ENCODE assay signal across 14 cellular contexts in the genomic region with DNA sequence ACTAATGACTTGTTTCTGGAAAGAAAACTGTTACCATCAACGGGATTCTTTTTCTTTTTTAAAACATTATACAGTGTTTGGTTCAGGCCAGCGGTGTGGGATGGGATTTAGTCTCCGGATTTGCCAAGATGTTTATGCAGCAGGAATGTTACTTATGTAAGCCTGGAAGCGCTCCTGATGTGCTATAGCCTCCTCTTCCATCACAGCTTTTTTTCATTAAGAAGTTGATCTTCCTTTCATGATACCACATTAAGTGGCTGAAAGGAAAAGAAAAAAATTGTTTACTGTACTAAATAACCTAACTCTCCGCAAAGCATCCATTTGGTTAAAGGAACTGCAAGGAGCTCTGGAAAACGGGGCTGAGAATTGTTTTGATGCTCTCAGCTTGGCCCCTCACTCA.
A peak's percentile ranks its signal among the peaks of the same experiment; 100 is the strongest.
DNase-seq lines count a peak whose midpoint lies in the region; ATAC-seq and TF ChIP-seq lines count a peak whose summit lies in the region.
"Had no signal": no experiment of that assay in that cellular context is flagged by ENCODE, and none has a peak within 500 bp of the region (broad histone marks: within the 10 kb centered on the region; RNA-seq: fewer than 3 reads in every experiment).

No MANE protein-coding gene starts in this region.

- H3K9me2 ChIP-seq in PC-3 (replicated peaks; ENCODE audit: low read length) = no peaks in the 10 kb centered on the region

- POLR2A ChIA-PET in PC-3 (lab: Charles Lee; ENCODE audit: unreplicated experiment) = interaction anchor here (0.6 to 1.3 kb wide), 2 partner anchors 37 to 41 kb away, joined by 4 to 6 read pairs; no protein-coding TSS in a partner anchor

- TSS peak; percentile 49 for BruUV-seq in PC-3 (replicated peaks; lab: Mats Ljungman, UMichigan)

- no peaks in the 10 kb centered on the region for H3K9me3 ChIP-seq in PC-3 (ENCODE audit: low read length)

- H3K9me3 Mint-ChIP-seq in endothelial cell (ENCODE audit: unreplicated experiment) (no peaks in the 10 kb centered on the region), nephron (peaks cover 14% of the 10 kb centered on the region)
- H3K9me3 Mint-ChIP-seq: CD4-positive, alpha-beta T cell; stimulated activated naive CD8-positive, alpha-beta T cell treated with anti-CD3 and anti-CD28 coated beads, Interleukin-15, amount 100 ng/mL, for 72 hours had no signal

- DNase-seq in AG20443 (ENCODE audit: low spot score) = peak; percentile 77
- no peak for DNase-seq in PC-3
- no peak for DNase-seq in endothelial cell (ENCODE audit: low spot score)
- no peak for DNase-seq in activated T-cell treated with anti-CD3 and anti-CD28 coated beads, Interleukin-2, amount 50 U/mL, for 48 hours
- no peak for DNase-seq in C1 segment of cervical spinal cord (lab: John Stamatoyannopoulos, UW)
- DNase-seq in DMS79 (lab: John Stamatoyannopoulos, UW) = no peak
- DNase-seq in GDM1 (lab: John Stamatoyannopoulos, UW) = no peak
- DNase-seq: activated CD8-positive, alpha-beta memory T cell treated with anti-CD3 and anti-CD28 coated beads, Interleukin-2, amount 10 ng/mL, durations not matched to agents 7 days and 5 days; CD4-positive, alpha-beta T cell; effector memory CD4-positive, alpha-beta T cell; NCI-H1092; NCI-H446 treated with DMSO at 0.1 percent for 48 hours; stimulated activated naive CD8-positive, alpha-beta T cell treated with anti-CD3 and anti-CD28 coated beads, Interleukin-15, amount 100 ng/mL, for 72 hours had no signal

- H3K27me3 Mint-ChIP-seq in endothelial cell (ENCODE audit: unreplicated experiment) = peaks cover 9% of the 10 kb centered on the region
- H3K27me3 Mint-ChIP-seq in nephron (ENCODE audit: low read depth) = peaks cover 9% of the 10 kb centered on the region

- H2AFZ ChIP-seq in PC-3 (ENCODE audit: low read length) = peak overlapping the region; percentile 39; the same call in 1 of the 2 replicates

- no peaks in the 10 kb centered on the region for H3K79me2 ChIP-seq in PC-3 (ENCODE audit: low read length)

- no peaks in the 10 kb centered on the region for H3K36me3 ChIP-seq in PC-3 (ENCODE audit: low read depth, low read length)

- H3K4me2 ChIP-seq in PC-3 (ENCODE audit: low read length) = peak overlapping the region; percentile 69

- H3K4me1 Mint-ChIP-seq in endothelial cell (ENCODE audit: unreplicated experiment) (peaks cover 52% of the 10 kb centered on the region), nephron (peaks cover 45% of the 10 kb centered on the region)
- H3K4me1 Mint-ChIP-seq: activated CD8-positive, alpha-beta memory T cell treated with anti-CD3 and anti-CD28 coated beads, Interleukin-2, amount 10 ng/mL, durations not matched to agents 7 days and 5 days had no signal

- H3F3A ChIP-seq in PC-3 (ENCODE audit: low read length, unreplicated experiment) = peaks cover 4% of the 10 kb centered on the region

- no peak overlapping the region for H3K4me3 Mint-ChIP-seq in endothelial cell (ENCODE audit: unreplicated experiment)
- peak overlapping the region in 1 of 3 experiments; percentile 17 for H3K4me3 Mint-ChIP-seq in nephron
- H3K4me3 Mint-ChIP-seq: activated CD8-positive, alpha-beta memory T cell treated with anti-CD3 and anti-CD28 coated beads, Interleukin-2, amount 10 ng/mL, durations not matched to agents 7 days and 5 days; CD4-positive, alpha-beta T cell; stimulated activated naive CD8-positive, alpha-beta T cell treated with anti-CD3 and anti-CD28 coated beads, Interleukin-15, amount 100 ng/mL, for 72 hours had no signal

- H3K27ac Mint-ChIP-seq in endothelial cell (ENCODE audit: unreplicated experiment) = peak overlapping the region; percentile 85
- H3K27ac Mint-ChIP-seq in nephron = peak overlapping the region; percentile 63 to 93 (median 90)
- H3K27ac Mint-ChIP-seq: activated CD8-positive, alpha-beta memory T cell treated with anti-CD3 and anti-CD28 coated beads, Interleukin-2, amount 10 ng/mL, durations not matched to agents 7 days and 5 days; CD4-positive, alpha-beta T cell; stimulated activated naive CD8-positive, alpha-beta T cell treated with anti-CD3 and anti-CD28 coated beads, Interleukin-15, amount 100 ng/mL, for 72 hours had no signal

- peak overlapping the region; percentile 42; the same call in 1 of the 2 replicates for H3K4me3 ChIP-seq in PC-3 (ENCODE audit: low read length)

- H3K36me3 Mint-ChIP-seq in endothelial cell (ENCODE audit: low read depth, unreplicated experiment) = peaks cover 15% of the 10 kb centered on the region
- H3K36me3 Mint-ChIP-seq in nephron (ENCODE audit: low read depth) = no peaks in the 10 kb centered on the region
- H3K36me3 Mint-ChIP-seq: activated CD8-positive, alpha-beta memory T cell treated with anti-CD3 and anti-CD28 coated beads, Interleukin-2, amount 10 ng/mL, durations not matched to agents 7 days and 5 days had no signal

- CTCF ChIA-PET in PC-3 (lab: Charles Lee) = interaction anchor here (0.7 kb wide), 1 partner anchor 38 kb away, joined by 3 read pairs; no protein-coding TSS in a partner anchor

- peak overlapping the region; percentile 70 for H3K27ac ChIP-seq in PC-3 (ENCODE audit: low read length)

- TF ChIP-seq CTCF in PC-3 (conservative IDR thresholded peaks at IDR 0.05; ENCODE audit: low read depth, low read length) (no peak), endothelial cell (IDR thresholded peaks at IDR 0.05; ENCODE audit: unreplicated experiment) (no peak), nephron (IDR thresholded peaks at IDR 0.05; ENCODE audit: unreplicated experiment in 3 of 3) (no peak)

- H3K9ac ChIP-seq in PC-3 (ENCODE audit: low read length) = peak overlapping the region; percentile 39

- no peaks in the 10 kb centered on the region for H4K20me1 ChIP-seq in PC-3 (ENCODE audit: low read length)

- H3K4me1 ChIP-seq in PC-3 (ENCODE audit: insufficient read depth, low read length) = peaks cover 22% of the 10 kb centered on the region

- no peaks in the 10 kb centered on the region for H3K27me3 ChIP-seq in PC-3 (ENCODE audit: low read length)

- intact Hi-C loops in PC-3 (cut with micrococcal nuclease) = loop anchor here (5.0 kb wide), 1 partner anchor 37 kb away; no protein-coding TSS in a partner anchor

- ATAC-seq in PC-3 = no peak; the same call in 1 of the 2 replicates
